10 cellular contexts compared by ENCODE assay signal in the genomic region with DNA sequence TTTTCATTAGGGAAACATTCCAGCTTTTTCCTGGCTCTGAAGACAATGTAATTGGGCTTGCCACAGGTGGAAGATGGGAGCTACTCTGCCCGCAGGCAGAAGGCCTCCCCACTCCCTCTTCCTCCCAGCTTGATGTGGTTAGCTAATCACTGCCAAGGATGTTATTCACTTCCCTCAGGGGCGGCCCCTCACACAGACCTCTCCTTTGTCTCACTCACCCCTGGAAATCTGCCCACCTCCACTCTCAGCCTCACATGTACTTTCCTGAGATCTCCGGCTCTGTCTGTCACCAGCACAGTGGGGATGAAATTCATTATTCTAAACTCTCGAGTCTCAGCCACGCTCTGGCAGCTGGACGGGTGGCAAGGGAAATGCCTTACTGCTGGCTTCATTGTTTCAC.
A peak's percentile ranks its signal among the peaks of the same experiment; 100 is the strongest.
DNase-seq lines count a peak whose midpoint lies in the region; ATAC-seq and TF ChIP-seq lines count a peak whose summit lies in the region.
"Had no signal": no experiment of that assay in that cellular context is flagged by ENCODE, and none has a peak within 500 bp of the region (broad histone marks: within the 10 kb centered on the region; RNA-seq: fewer than 3 reads in every experiment).

No MANE protein-coding gene starts in this region.

- H3K4me1 Mint-ChIP-seq in activated CD8-positive, alpha-beta T cell treated with anti-CD3 and anti-CD28 coated beads for 36 hours (ENCODE audit: low read depth), result peaks cover 14% of the 10 kb centered on the region
- peaks cover 15% of the 10 kb centered on the region for H3K4me1 Mint-ChIP-seq in activated CD8-positive, alpha-beta T cell treated with anti-CD3 and anti-CD28 coated beads, Interleukin-2, amount 10 ng/mL, durations not matched to agents 7 days and 5 days (ENCODE audit: low read depth)
- H3K4me1 Mint-ChIP-seq: naive B cell had no signal

- no peak for TF ChIP-seq CTCF in activated CD8-positive, alpha-beta T cell treated with anti-CD3 and anti-CD28 coated beads for 36 hours (IDR thresholded peaks at IDR 0.05)
- TF ChIP-seq CTCF in fibroblast of mammary gland (conservative IDR thresholded peaks at IDR 0.05; ENCODE audit: control insufficient read depth, insufficient read depth, low read depth, low read length) (no peak), thoracic aorta (IDR thresholded peaks at IDR 0.05) (no peak)

- POLR2A ChIA-PET in activated CD8-positive, alpha-beta T cell treated with anti-CD3 and anti-CD28 coated beads for 36 hours (lab: Charles Lee), result interaction anchor here (0.6 kb wide), 1 partner anchor 107 kb away, joined by 3 read pairs; no protein-coding TSS in a partner anchor
- POLR2A ChIA-PET in activated CD8-positive, alpha-beta T cell treated with anti-CD3 and anti-CD28 coated beads, Interleukin-2, amount 10 ng/mL, durations not matched to agents 7 days and 5 days (lab: Charles Lee), result no interaction called here

- H3K9me3 ChIP-seq in SJSA1 (replicated peaks) (peaks cover 7% of the 10 kb centered on the region; the same call in 1 of the 2 replicates), thoracic aorta (peaks cover 3% of the 10 kb centered on the region)

- intact Hi-C loops in activated CD8-positive, alpha-beta T cell treated with anti-CD3 and anti-CD28 coated beads for 36 hours (cut with micrococcal nuclease), result no loop called here

- H3K4me3 ChIP-seq in SJSA1 (no peak overlapping the region), fibroblast of mammary gland (ENCODE audit: control insufficient read depth, low read depth, low read length) (no peak overlapping the region), thoracic aorta (no peak overlapping the region)

- H3K27ac Mint-ChIP-seq in activated CD8-positive, alpha-beta T cell treated with anti-CD3 and anti-CD28 coated beads for 36 hours, result no peak overlapping the region
- no peak overlapping the region for H3K27ac Mint-ChIP-seq in activated CD8-positive, alpha-beta T cell treated with anti-CD3 and anti-CD28 coated beads, Interleukin-2, amount 10 ng/mL, durations not matched to agents 7 days and 5 days
- H3K27ac Mint-ChIP-seq: naive B cell had no signal

- H3K36me3 Mint-ChIP-seq in activated CD8-positive, alpha-beta T cell treated with anti-CD3 and anti-CD28 coated beads for 36 hours (ENCODE audit: low read depth), result no peaks in the 10 kb centered on the region
- no peaks in the 10 kb centered on the region for H3K36me3 Mint-ChIP-seq in activated CD8-positive, alpha-beta T cell treated with anti-CD3 and anti-CD28 coated beads, Interleukin-2, amount 10 ng/mL, durations not matched to agents 7 days and 5 days (ENCODE audit: low read depth)

- no peak overlapping the region for H3K4me3 Mint-ChIP-seq in activated CD8-positive, alpha-beta T cell treated with anti-CD3 and anti-CD28 coated beads for 36 hours
- H3K4me3 Mint-ChIP-seq in activated CD8-positive, alpha-beta T cell treated with anti-CD3 and anti-CD28 coated beads, Interleukin-2, amount 10 ng/mL, durations not matched to agents 7 days and 5 days, result no peak overlapping the region
- H3K4me3 Mint-ChIP-seq: naive B cell had no signal

- H3K4me1 ChIP-seq in SJSA1 (replicated peaks), result peaks cover 37% of the 10 kb centered on the region
- peaks cover 30 to 60% of the 10 kb centered on the region in 2 donors for H3K4me1 ChIP-seq in thoracic aorta (ENCODE audit: control insufficient read depth in 1 of 2, low read depth in 2 of 2)

- H3K27me3 ChIP-seq in SJSA1 (replicated peaks) (no peaks in the 10 kb centered on the region), thoracic aorta (replicated peaks; ENCODE audit: insufficient read depth) (no peaks in the 10 kb centered on the region)

- ATAC-seq in activated CD8-positive, alpha-beta T cell treated with anti-CD3 and anti-CD28 coated beads for 36 hours, result peak; percentile 58
- ATAC-seq in activated CD8-positive, alpha-beta T cell treated with anti-CD3 and anti-CD28 coated beads, Interleukin-2, amount 10 ng/mL, durations not matched to agents 7 days and 5 days, result no peak
- no peak for ATAC-seq in thoracic aorta (ENCODE audit: insufficient number of reproducible peaks, low FRiP score, low read depth)

- H3K27ac ChIP-seq in SJSA1, result no peak overlapping the region
- peak overlapping the region; percentile 77 to 88 for H3K27ac ChIP-seq in thoracic aorta

- peaks cover 48% of the 10 kb centered on the region for H3K27me3 Mint-ChIP-seq in activated CD8-positive, alpha-beta T cell treated with anti-CD3 and anti-CD28 coated beads for 36 hours
- peaks cover 41% of the 10 kb centered on the region for H3K27me3 Mint-ChIP-seq in activated CD8-positive, alpha-beta T cell treated with anti-CD3 and anti-CD28 coated beads, Interleukin-2, amount 10 ng/mL, durations not matched to agents 7 days and 5 days (ENCODE audit: low read depth)

- DNase-seq in activated CD8-positive, alpha-beta T cell treated with anti-CD3 and anti-CD28 coated beads for 36 hours, result peak; percentile 26
- DNase-seq in activated CD8-positive, alpha-beta T cell treated with anti-CD3 and anti-CD28 coated beads, Interleukin-2, amount 10 ng/mL, durations not matched to agents 7 days and 5 days, result no peak
- DNase-seq in SJSA1 (ENCODE audit: low read depth in 1 of 2, low spot score in 2 of 2), result peak; percentile 63 to 80
- DNase-seq in fibroblast of mammary gland (ENCODE audit: low read depth), result peak; percentile 74
- no peak for DNase-seq in thoracic aorta (ENCODE audit: low spot score)
- DNase-seq in NCI-H187 treated with DMSO at 0.1 percent for 48 hours (lab: John Stamatoyannopoulos, UW), result no peak
- no peak for DNase-seq in HUDEP-2 (lab: John Stamatoyannopoulos, UW; ENCODE audit: unreplicated experiment in 76 of 76)
- DNase-seq in NCI-H1048 (lab: John Stamatoyannopoulos, UW), result no peak
- DNase-seq: activated naive CD4-positive, alpha-beta T cell; naive B cell had no signal

- CTCF ChIA-PET in activated CD8-positive, alpha-beta T cell treated with anti-CD3 and anti-CD28 coated beads for 36 hours (lab: Charles Lee), result no interaction called here
- CTCF ChIA-PET in activated CD8-positive, alpha-beta T cell treated with anti-CD3 and anti-CD28 coated beads, Interleukin-2, amount 10 ng/mL, durations not matched to agents 7 days and 5 days (lab: Charles Lee), result no interaction called here

- H3K36me3 ChIP-seq in SJSA1, result no peaks in the 10 kb centered on the region
- H3K36me3 ChIP-seq in thoracic aorta, result no peaks in the 10 kb centered on the region

- peaks cover 21% of the 10 kb centered on the region for H3K9me3 Mint-ChIP-seq in activated CD8-positive, alpha-beta T cell treated with anti-CD3 and anti-CD28 coated beads for 36 hours
- H3K9me3 Mint-ChIP-seq in activated CD8-positive, alpha-beta T cell treated with anti-CD3 and anti-CD28 coated beads, Interleukin-2, amount 10 ng/mL, durations not matched to agents 7 days and 5 days (ENCODE audit: insufficient read depth), result no peaks in the 10 kb centered on the region

Comparison
In these comparisons a context has a peak if more than half of its experiments do, and no peak if none do; other contexts are left out.
1. DNase-seq: peak in activated CD8-positive, alpha-beta T cell treated with anti-CD3 and anti-CD28 coated beads for 36 hours (single experiment), SJSA1 (2 of 2) and fibroblast of mammary gland (single experiment); none in activated CD8-positive, alpha-beta T cell treated with anti-CD3 and anti-CD28 coated beads, Interleukin-2, amount 10 ng/mL, durations not matched to agents 7 days and 5 days (single experiment), thoracic aorta (single experiment), NCI-H187 treated with DMSO at 0.1 percent for 48 hours (single experiment), HUDEP-2 (0 of 76) and NCI-H1048 (single experiment).